11 cellular contexts compared by ENCODE assay signal in the genomic region with DNA sequence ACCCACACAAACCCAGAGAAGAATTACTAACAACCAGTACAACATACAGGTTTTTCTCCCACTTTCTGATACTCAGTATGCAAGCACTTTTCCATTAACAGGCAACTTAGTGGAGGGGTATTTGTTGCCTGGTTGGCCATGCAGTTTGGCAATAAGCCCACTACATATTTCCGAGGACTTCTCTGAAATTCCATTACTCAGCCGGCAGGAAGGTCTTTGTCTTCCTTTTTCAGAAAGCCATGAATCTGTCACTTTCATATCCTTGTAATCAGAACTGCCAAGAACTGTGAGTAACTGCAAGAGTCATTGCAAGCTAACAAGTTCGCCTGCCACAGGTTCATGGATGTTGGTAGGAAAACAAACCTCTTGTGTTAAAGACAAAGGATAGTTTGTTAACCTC.
DNase-seq lines count a peak whose midpoint lies in the region; ATAC-seq, FAIRE-seq and TF ChIP-seq lines count a peak whose summit lies in the region.
"Had no signal": no experiment of that assay in that cellular context is flagged by ENCODE, and none has a peak within 500 bp of the region (broad histone marks: within the 10 kb centered on the region; RNA-seq: fewer than 3 reads in every experiment).

No MANE protein-coding gene starts in this region.

- peak overlapping the region; percentile 53 for H3K9ac ChIP-seq in mesenchymal stem cell (ENCODE audit: low read length)

- no peak overlapping the region for H2BK15ac ChIP-seq in mesenchymal stem cell (ENCODE audit: low read depth, poor library complexity, severe bottlenecking)

- no peaks in the 10 kb centered on the region for H3K79me1 ChIP-seq in mesenchymal stem cell (replicated peaks; ENCODE audit: low read length, poor library complexity, severe bottlenecking)

- DNase-seq in COLO829 (ENCODE audit: low spot score) (peak; percentile 70), NCI-H460 (ENCODE audit: extremely low read depth, low read depth) (peak; percentile 1), choroid plexus epithelial cell (ENCODE audit: low read depth) (peak; percentile 88), mesenchymal stem cell (peak; percentile 68), pancreas (no peak), GM20000 (ENCODE audit: low spot score) (no peak), endothelial cell (ENCODE audit: low spot score) (no peak)
- DNase-seq: dorsolateral prefrontal cortex, lower lobe of right lung had no signal

- H3K4ac ChIP-seq in mesenchymal stem cell (ENCODE audit: low read depth in 1 of 2, low read length in 2 of 2): no peak overlapping the region

- no peaks in the 10 kb centered on the region for H3K4me1 ChIP-seq in mesenchymal stem cell (ENCODE audit: control insufficient read depth, insufficient read depth, low read depth, low read length)
- H3K4me1 ChIP-seq in pancreas: no peaks in the 10 kb centered on the region
- H3K4me1 ChIP-seq: lower lobe of right lung had no signal

- H3K4me1 Mint-ChIP-seq in endothelial cell (ENCODE audit: unreplicated experiment): peaks cover 4% of the 10 kb centered on the region

- H3K4me3 ChIP-seq in choroid plexus epithelial cell (ENCODE audit: low read depth, low read length): peak overlapping the region; percentile 35
- H3K4me3 ChIP-seq in mesenchymal stem cell (ENCODE audit: insufficient read depth in 1 of 2, low read depth in 1 of 2, low read length in 2 of 2): no peak overlapping the region
- H3K4me3 ChIP-seq in pancreas: no peak overlapping the region
- H3K4me3 ChIP-seq: dorsolateral prefrontal cortex, lower lobe of right lung had no signal

- no peak overlapping the region for H3K14ac ChIP-seq in mesenchymal stem cell (ENCODE audit: low read length in 2 of 2)

- H3K9me3 ChIP-seq in mesenchymal stem cell (ENCODE audit: control insufficient read depth, low read length): no peaks in the 10 kb centered on the region
- H3K9me3 ChIP-seq in pancreas: no peaks in the 10 kb centered on the region
- H3K9me3 ChIP-seq: lower lobe of right lung had no signal

- H2BK120ac ChIP-seq in mesenchymal stem cell (ENCODE audit: low read depth, low read length): no peak overlapping the region

- no peaks in the 10 kb centered on the region for H3K9me3 Mint-ChIP-seq in endothelial cell (ENCODE audit: unreplicated experiment)

- no peaks in the 10 kb centered on the region for H3K27me3 ChIP-seq in mesenchymal stem cell (ENCODE audit: control insufficient read depth in 1 of 2, insufficient read depth in 1 of 2, low read length in 2 of 2)
- H3K27me3 ChIP-seq in pancreas: no peaks in the 10 kb centered on the region
- H3K27me3 ChIP-seq: dorsolateral prefrontal cortex had no signal

- H3K36me3 ChIP-seq in mesenchymal stem cell (ENCODE audit: control insufficient read depth in 1 of 2, insufficient read depth in 2 of 2, low read depth in 1 of 2, low read length in 2 of 2) (no peaks in the 10 kb centered on the region), pancreas (no peaks in the 10 kb centered on the region)
- H3K36me3 ChIP-seq: lower lobe of right lung had no signal

- H3K4me3 Mint-ChIP-seq in endothelial cell (ENCODE audit: unreplicated experiment): no peak overlapping the region

- no peak overlapping the region for H2AK5ac ChIP-seq in mesenchymal stem cell (ENCODE audit: low read length, severe bottlenecking)

- FAIRE-seq in pancreas (lab: Jason Lieb, UNC): no peak

- ATAC-seq in pancreas (no peak), HG03139 (IDR thresholded peaks at IDR 0.05; ENCODE audit: unreplicated experiment) (no peak)
- ATAC-seq: lower lobe of right lung had no signal

- WGBS in mesenchymal stem cell: 0% methylated on average over 2 of the region's 3 CpGs
- 1 to 4% methylated on average over 3 of the region's 3 CpGs for WGBS in pancreas, 2 donors

- H3K4me2 ChIP-seq in mesenchymal stem cell (ENCODE audit: low read length, poor library complexity, severe bottlenecking): peak overlapping the region; percentile 16

- intact Hi-C loops in pancreas (cut with DNase I): no loop called here

- TF ChIP-seq CTCF in choroid plexus epithelial cell (conservative IDR thresholded peaks at IDR 0.05; ENCODE audit: low read depth, low read length): no peak
- TF ChIP-seq CTCF in pancreas (IDR thresholded peaks at IDR 0.05): no peak
- TF ChIP-seq CTCF in GM20000 (IDR thresholded peaks at IDR 0.05; ENCODE audit: extremely low read depth, missing control alignments): no peak
- no peak for TF ChIP-seq CTCF in endothelial cell (IDR thresholded peaks at IDR 0.05; ENCODE audit: unreplicated experiment)

- no peak overlapping the region for H4K8ac ChIP-seq in mesenchymal stem cell (ENCODE audit: low read length)

- no peaks in the 10 kb centered on the region for H3K36me3 Mint-ChIP-seq in endothelial cell (ENCODE audit: low read depth, unreplicated experiment)

- H2BK12ac ChIP-seq in mesenchymal stem cell (ENCODE audit: low read length in 2 of 2): no peak overlapping the region

- no peak overlapping the region for H4K91ac ChIP-seq in mesenchymal stem cell (ENCODE audit: low read length)

- no peak overlapping the region for H3K18ac ChIP-seq in mesenchymal stem cell (ENCODE audit: low read depth in 1 of 2, low read length in 2 of 2)

- no peak overlapping the region for H2AFZ ChIP-seq in mesenchymal stem cell (ENCODE audit: low read depth, low read length)

- peak overlapping the region; percentile 59 for H3K27ac ChIP-seq in mesenchymal stem cell (ENCODE audit: low read length, poor library complexity, severe bottlenecking)
- no peak overlapping the region for H3K27ac ChIP-seq in pancreas
- H3K27ac ChIP-seq: dorsolateral prefrontal cortex, lower lobe of right lung had no signal

- H3K23ac ChIP-seq in mesenchymal stem cell (ENCODE audit: low read length in 2 of 2): no peak overlapping the region

- H3K27ac Mint-ChIP-seq in endothelial cell (ENCODE audit: unreplicated experiment): no peak overlapping the region
- H3K27ac Mint-ChIP-seq: activated T-helper 2 cell treated with anti-CD3 and anti-CD28 coated beads, Interferon-gamma antibody, Interleukin-2, Interleukin-4, amounts not matched to agents 10 μg/mL and 5 μg/mL and 100 μg/mL, durations not matched to agents 14 hours and 24 hours and 36 hours had no signal

- H3K27me3 Mint-ChIP-seq in endothelial cell (ENCODE audit: unreplicated experiment): no peaks in the 10 kb centered on the region

- H2BK5ac ChIP-seq in mesenchymal stem cell (ENCODE audit: low read depth, low read length, poor library complexity, severe bottlenecking): no peak overlapping the region

Comparison
In these comparisons a context has a peak if more than half of its experiments do, and no peak if none do; other contexts are left out.
1. DNase-seq: peak in COLO829 (single experiment), NCI-H460 (single experiment), choroid plexus epithelial cell (single experiment) and mesenchymal stem cell (single experiment); none in pancreas (0 of 6), GM20000 (single experiment) and endothelial cell (single experiment).